Comparison of ENCODE assay signal across 30 cellular contexts in the genomic region with DNA sequence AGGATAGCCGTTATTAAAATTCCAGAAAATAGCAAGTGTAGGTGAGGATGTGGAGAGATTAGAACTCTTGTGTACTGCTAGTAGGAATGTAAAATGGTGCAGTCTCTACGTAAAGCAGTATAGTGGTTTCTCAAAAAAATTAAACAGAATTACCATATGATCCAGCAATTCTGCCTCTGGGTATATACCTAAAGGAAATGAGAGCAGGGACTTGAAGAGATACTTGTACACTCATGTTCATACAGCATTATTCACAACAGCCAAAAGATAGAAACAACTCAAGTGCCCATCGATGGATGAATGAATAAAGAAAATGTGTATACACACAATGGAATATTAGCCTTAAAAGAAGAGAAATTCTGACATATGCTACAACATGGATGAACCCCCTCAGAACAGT. TPM values are rescaled to one million over a fixed set of nuclear protein-coding genes. Genes with fewer than 3 reads are reported as not detected.
"Had no signal": no experiment of that assay in that cellular context is flagged by ENCODE, and none has a peak within 500 bp of the region (broad histone marks: within the 10 kb centered on the region; RNA-seq: fewer than 3 reads in every experiment).

No MANE protein-coding gene starts in this region.

- H3K36me3 ChIP-seq: gastrocnemius medialis had no signal

- H3K27me3 Mint-ChIP-seq: naive thymus-derived CD4-positive, alpha-beta T cell had no signal

- H3K27me3 ChIP-seq: dorsolateral prefrontal cortex, esophagus squamous epithelium, gastrocnemius medialis, heart right ventricle, left lung had no signal

- H3K9me3 ChIP-seq: gastrocnemius medialis had no signal

- H3K4me3 Mint-ChIP-seq: naive thymus-derived CD4-positive, alpha-beta T cell had no signal

- H3K27ac ChIP-seq: coronary artery, dorsolateral prefrontal cortex, epithelial cell of prostate, esophagus squamous epithelium, gastrocnemius medialis, heart right ventricle, left lung, lower lobe of right lung had no signal

- H3K4me3 ChIP-seq: coronary artery, dorsolateral prefrontal cortex, esophagus squamous epithelium, gastrocnemius medialis, heart right ventricle, left lung, lower lobe of right lung had no signal

- DNase-seq: dermis blood vessel endothelial cell; dorsolateral prefrontal cortex; effector CD4-positive, alpha-beta T cell; effector memory CD4-positive, alpha-beta T cell; erythroblast; esophagus squamous epithelium; foreskin fibroblast; foreskin melanocyte; gastrocnemius medialis; glutamatergic neuron; head of caudate nucleus; heart right ventricle; hippocampal formation; left cardiac atrium; left lung; left ventricle myocardium superior; lower lobe of right lung; mesendoderm; midbrain; naive thymus-derived CD4-positive, alpha-beta T cell had no signal

- H3K4me1 ChIP-seq: esophagus squamous epithelium, gastrocnemius medialis, heart right ventricle, left lung, lower lobe of right lung had no signal

- ATAC-seq: esophagus mucosa; gastrocnemius medialis; heart right ventricle; left cardiac atrium; left ventricle myocardium superior; lower lobe of right lung; naive thymus-derived CD4-positive, alpha-beta T cell had no signal

RNA-seq across cellular contexts. Expression of a gene that starts 32.2 kb away (rescaled TPM):
- total RNA-seq: dermis blood vessel endothelial cell; dorsolateral prefrontal cortex; endothelial cell of umbilical vein; esophagus mucosa; esophagus squamous epithelium; gastrocnemius medialis; glomerular endothelial cell; heart right ventricle; kidney epithelial cell; left cardiac atrium; left lung; left ventricle myocardium superior; lower leg skin; lower lobe of right lung; lung microvascular endothelial cell; mononuclear cell; naive thymus-derived CD4-positive, alpha-beta T cell had no signal
- polyA plus RNA-seq: endothelial cell of umbilical vein, heart right ventricle, keratinocyte had no signal

RNA-seq across cellular contexts. Expression of a gene that starts 44.3 kb away (rescaled TPM):
- total RNA-seq: dermis blood vessel endothelial cell; dorsolateral prefrontal cortex; endothelial cell of umbilical vein; esophagus mucosa; esophagus squamous epithelium; gastrocnemius medialis; glomerular endothelial cell; heart right ventricle; left lung; left ventricle myocardium superior; lower leg skin; lower lobe of right lung; lung microvascular endothelial cell; mononuclear cell; naive thymus-derived CD4-positive, alpha-beta T cell had no signal
- polyA plus RNA-seq: endothelial cell of umbilical vein; heart right ventricle; keratinocyte; naive thymus-derived CD4-positive, alpha-beta T cell had no signal
